In genomic region chr7:95593343-95593742, GRCh38 we compare ENCODE assay signal across 18 cellular contexts. TPM values are rescaled to one million over a fixed set of nuclear protein-coding genes. Genes with fewer than 3 reads are reported as not detected.
DNase-seq lines count a peak whose midpoint lies in the region; ATAC-seq and TF ChIP-seq lines count a peak whose summit lies in the region.
"Had no signal": no experiment of that assay in that cellular context is flagged by ENCODE, and none has a peak within 500 bp of the region (broad histone marks: within the 10 kb centered on the region; RNA-seq: fewer than 3 reads in every experiment).

No MANE protein-coding gene starts in this region.

- H3K9me3 ChIP-seq in SK-N-MC (ENCODE audit: low read depth, low read length) (no peaks in the 10 kb centered on the region), duodenal mucosa (ENCODE audit: control insufficient read depth in 1 of 2, low read length in 2 of 2) (no peaks in the 10 kb centered on the region), muscle layer of colon (ENCODE audit: low read length) (no peaks in the 10 kb centered on the region), testis (no peaks in the 10 kb centered on the region)
- no peaks in the 10 kb centered on the region for H3K9me3 ChIP-seq in CD8-positive, alpha-beta memory T cell (ENCODE audit: low read length)

- H3K4me1 Mint-ChIP-seq in activated CD8-positive, alpha-beta T cell treated with anti-CD3 and anti-CD28 coated beads, Interleukin-2, amount 10 ng/mL, durations not matched to agents 7 days and 5 days (ENCODE audit: low read depth): no peaks in the 10 kb centered on the region
- H3K4me1 Mint-ChIP-seq in CD8-positive, alpha-beta memory T cell: peaks cover 3 to 7% (median 4%) of the 10 kb centered on the region in 3 donors

- H3K27ac Mint-ChIP-seq in activated CD8-positive, alpha-beta T cell treated with anti-CD3 and anti-CD28 coated beads, Interleukin-2, amount 10 ng/mL, durations not matched to agents 7 days and 5 days: no peak overlapping the region
- no peak overlapping the region for H3K27ac Mint-ChIP-seq in CD8-positive, alpha-beta memory T cell
- H3K27ac Mint-ChIP-seq: CD4-positive, alpha-beta memory T cell; T-helper 1 cell treated with Interleukin-12 subunit alpha and Interleukin-12 subunit beta and Interleukin-4 antibody, amounts not matched to agents 30 μg/mL and 1 μg/mL, for 36 hours had no signal

- H3K36me3 Mint-ChIP-seq in activated CD8-positive, alpha-beta T cell treated with anti-CD3 and anti-CD28 coated beads, Interleukin-2, amount 10 ng/mL, durations not matched to agents 7 days and 5 days (ENCODE audit: low read depth): no peaks in the 10 kb centered on the region
- peaks cover 0 to 3% (median 0%) of the 10 kb centered on the region in 3 donors for H3K36me3 Mint-ChIP-seq in CD8-positive, alpha-beta memory T cell
- H3K36me3 Mint-ChIP-seq: CD4-positive, alpha-beta memory T cell had no signal

- no peak overlapping the region for H3K4me3 Mint-ChIP-seq in activated CD8-positive, alpha-beta T cell treated with anti-CD3 and anti-CD28 coated beads, Interleukin-2, amount 10 ng/mL, durations not matched to agents 7 days and 5 days
- H3K4me3 Mint-ChIP-seq in CD8-positive, alpha-beta memory T cell: no peak overlapping the region
- H3K4me3 Mint-ChIP-seq: CD4-positive, alpha-beta memory T cell; T-helper 1 cell treated with Interleukin-12 subunit alpha and Interleukin-12 subunit beta and Interleukin-4 antibody, amounts not matched to agents 30 μg/mL and 1 μg/mL, for 36 hours had no signal

- H3K27ac ChIP-seq in SK-N-MC (peak overlapping the region; percentile 72; the same call in 1 of the 2 replicates), duodenal mucosa (ENCODE audit: low read depth, low read length) (no peak overlapping the region), muscle layer of colon (ENCODE audit: low read depth, low read length) (no peak overlapping the region), testis (peak overlapping the region in 1 of 2 donors; percentile 90)
- H3K27ac ChIP-seq in CD8-positive, alpha-beta memory T cell (ENCODE audit: low read depth, low read length): no peak overlapping the region
- H3K27ac ChIP-seq: foreskin keratinocyte, VCaP had no signal

- TF ChIP-seq CTCF in testis (IDR thresholded peaks at IDR 0.05): no peak

- POLR2A ChIA-PET in activated CD8-positive, alpha-beta T cell treated with anti-CD3 and anti-CD28 coated beads, Interleukin-2, amount 10 ng/mL, durations not matched to agents 7 days and 5 days (lab: Charles Lee): no interaction called here
- POLR2A ChIA-PET in CD8-positive, alpha-beta memory T cell (lab: Charles Lee): no interaction called here

- H3K27me3 ChIP-seq in duodenal mucosa (ENCODE audit: control insufficient read depth in 1 of 2, insufficient read depth in 2 of 2, low read length in 2 of 2) (no peaks in the 10 kb centered on the region), muscle layer of colon (ENCODE audit: control insufficient read depth in 1 of 2, insufficient read depth in 2 of 2, low read length in 2 of 2) (no peaks in the 10 kb centered on the region), testis (no peaks in the 10 kb centered on the region)
- H3K27me3 ChIP-seq in CD8-positive, alpha-beta memory T cell (ENCODE audit: insufficient read depth, low read length, poor library complexity, severe bottlenecking): no peaks in the 10 kb centered on the region

- ATAC-seq in GM18502 (IDR thresholded peaks at IDR 0.05; ENCODE audit: poor library complexity, unreplicated experiment): no peak
- ATAC-seq in activated CD8-positive, alpha-beta T cell treated with anti-CD3 and anti-CD28 coated beads, Interleukin-2, amount 10 ng/mL, durations not matched to agents 7 days and 5 days: no peak
- ATAC-seq: foreskin keratinocyte, HCT116 had no signal

- H3K36me3 ChIP-seq in SK-N-MC (ENCODE audit: insufficient read depth, low read length): no peaks in the 10 kb centered on the region
- H3K36me3 ChIP-seq in duodenal mucosa (ENCODE audit: control insufficient read depth in 1 of 2, insufficient read depth in 2 of 2, low read length in 2 of 2): peaks cover 34 to 51% of the 10 kb centered on the region in 2 donors
- peaks cover 60% of the 10 kb centered on the region for H3K36me3 ChIP-seq in muscle layer of colon (ENCODE audit: insufficient read depth, low read length)
- no peaks in the 10 kb centered on the region for H3K36me3 ChIP-seq in testis (ENCODE audit: low read depth, missing control alignments)
- H3K36me3 ChIP-seq in CD8-positive, alpha-beta memory T cell (ENCODE audit: insufficient read depth, low read length): no peaks in the 10 kb centered on the region

- H3K4me1 ChIP-seq in duodenal mucosa (ENCODE audit: control insufficient read depth in 1 of 2, insufficient read depth in 2 of 2, low read length in 2 of 2) (peaks cover 11 to 15% of the 10 kb centered on the region in 2 donors), muscle layer of colon (ENCODE audit: insufficient read depth, low read length) (peaks cover 49% of the 10 kb centered on the region), testis (peaks cover 5% of the 10 kb centered on the region)
- H3K4me1 ChIP-seq in CD8-positive, alpha-beta memory T cell (ENCODE audit: insufficient read depth, low read length): no peaks in the 10 kb centered on the region
- H3K4me1 ChIP-seq: foreskin keratinocyte had no signal

- peak overlapping the region; percentile 28; the same call in 1 of the 2 replicates for H3K4me3 ChIP-seq in SK-N-MC
- peak overlapping the region; percentile 85 to 96 for H3K4me3 ChIP-seq in duodenal mucosa (ENCODE audit: low read depth in 1 of 2, low read length in 2 of 2)
- H3K4me3 ChIP-seq in muscle layer of colon (ENCODE audit: low read depth in 1 of 2, low read length in 2 of 2): peak overlapping the region in 1 of 2 donors; percentile 91
- peak overlapping the region; percentile 64 to 95 for H3K4me3 ChIP-seq in testis
- H3K4me3 ChIP-seq in CD8-positive, alpha-beta memory T cell (ENCODE audit: low read length): no peak overlapping the region

- H3K9me3 Mint-ChIP-seq in activated CD8-positive, alpha-beta T cell treated with anti-CD3 and anti-CD28 coated beads, Interleukin-2, amount 10 ng/mL, durations not matched to agents 7 days and 5 days (ENCODE audit: insufficient read depth): no peaks in the 10 kb centered on the region
- peaks cover 0 to 10% (median 0%) of the 10 kb centered on the region in 5 donors for H3K9me3 Mint-ChIP-seq in CD8-positive, alpha-beta memory T cell
- H3K9me3 Mint-ChIP-seq: T-helper 1 cell treated with Interleukin-12 subunit alpha and Interleukin-12 subunit beta and Interleukin-4 antibody, amounts not matched to agents 30 μg/mL and 1 μg/mL, for 36 hours had no signal

- TF ChIP-seq POLR2A in testis (IDR thresholded peaks at IDR 0.05): no peak

- intact Hi-C loops in testis (cut with DNase I; ENCODE audit: low total_unique reads): no loop called here

- H3K9ac ChIP-seq in SK-N-MC (ENCODE audit: insufficient read length) (no peak overlapping the region), duodenal mucosa (ENCODE audit: low read depth in 1 of 2, low read length in 2 of 2) (peak overlapping the region in 1 of 2 donors; percentile 35), muscle layer of colon (ENCODE audit: low read length) (peak overlapping the region; percentile 18)

- CTCF ChIA-PET in activated CD8-positive, alpha-beta T cell treated with anti-CD3 and anti-CD28 coated beads, Interleukin-2, amount 10 ng/mL, durations not matched to agents 7 days and 5 days (lab: Charles Lee): no interaction called here
- CTCF ChIA-PET in CD8-positive, alpha-beta memory T cell (lab: Charles Lee): no interaction called here

- peaks cover 24% of the 10 kb centered on the region for H3K27me3 Mint-ChIP-seq in activated CD8-positive, alpha-beta T cell treated with anti-CD3 and anti-CD28 coated beads, Interleukin-2, amount 10 ng/mL, durations not matched to agents 7 days and 5 days (ENCODE audit: low read depth)
- peaks cover 12 to 25% of the 10 kb centered on the region in 2 donors for H3K27me3 Mint-ChIP-seq in CD8-positive, alpha-beta memory T cell

- WGBS in testis, 2 donors: 61 to 73% methylated on average over 2 of the region's 2 CpGs

- DNase-seq in SK-N-MC (ENCODE audit: low read depth, low spot score): peak; percentile 68
- no peak for DNase-seq in testis
- DNase-seq in CD1c-positive myeloid dendritic cell (ENCODE audit: extremely low spot score): no peak
- DNase-seq in activated CD8-positive, alpha-beta T cell treated with anti-CD3 and anti-CD28 coated beads, Interleukin-2, amount 10 ng/mL, durations not matched to agents 7 days and 5 days: no peak
- no peak for DNase-seq in CD8-positive, alpha-beta memory T cell
- DNase-seq: CD4-positive, alpha-beta memory T cell; NCI-H1417; SHP77 treated with DMSO at 0.1 percent for 48 hours; stimulated activated CD4-positive, alpha-beta T cell treated with anti-CD3 and anti-CD28 coated beads, Interleukin-2, amount 100 ng/mL, for 24 hours; stimulated activated naive CD4-positive, alpha-beta T cell treated with Interleukin-2 at 50 U/mL for 16 hours had no signal

RNA-seq across cellular contexts. Expression of gene PDK4, which starts 3.0 kb away (rescaled TPM):
- 10 to 100 TPM; 29.6 to 32.8 TPM for total RNA-seq in testis
- 24.9 TPM for polyA plus RNA-seq in testis (ENCODE audit: insufficient read depth, low read depth, low replicate concordance)
- not detected for total RNA-seq in activated CD8-positive, alpha-beta T cell treated with anti-CD3 and anti-CD28 coated beads, Interleukin-2, amount 10 ng/mL, durations not matched to agents 7 days and 5 days
- 1 to 10 TPM in 1 of 2 experiments, under 1 TPM in 1; 0.74 to 1.2 TPM for total RNA-seq in CD8-positive, alpha-beta memory T cell
- not detected for polyA plus RNA-seq in CD8-positive, alpha-beta memory T cell
- total RNA-seq: foreskin keratinocyte, OCI-LY7 had no signal
- polyA plus RNA-seq: CD4-positive, alpha-beta memory T cell; foreskin keratinocyte had no signal

Comparison
In these comparisons a context has a peak if more than half of its experiments do, and no peak if none do; other contexts are left out.
1. RNA of gene PDK4, which starts 3.0 kb away (total RNA-seq): 29.6 to 32.8 TPM in testis; 0.74 to 1.2 TPM in CD8-positive, alpha-beta memory T cell and not detected in activated CD8-positive, alpha-beta T cell treated with anti-CD3 and anti-CD28 coated beads, Interleukin-2, amount 10 ng/mL, durations not matched to agents 7 days and 5 days; every median in the first group is over 10 times any median in the second.